ENCODE assay signal across 8 cellular contexts in genomic region chr16:67110136-67110847, GRCh38. TPM values are rescaled to one million over a fixed set of nuclear protein-coding genes. Genes with fewer than 3 reads are reported as not detected.
DNase-seq lines count a peak whose midpoint lies in the region; ATAC-seq and TF ChIP-seq lines count a peak whose summit lies in the region.

No MANE protein-coding gene starts in this region.

- POLR2A ChIA-PET in GM10248 (lab: Yijun Ruan, JAX) = no interaction called here

- H3K9me3 Mint-ChIP-seq in nephron progenitor cell = no peaks in the 10 kb centered on the region

- H3K27ac ChIP-seq in SJCRH30 = no peak overlapping the region

- H3K4me3 Mint-ChIP-seq in nephron progenitor cell = peak overlapping the region; percentile 97

- H3K27me3 ChIP-seq in SJCRH30 = no peaks in the 10 kb centered on the region

- no peaks in the 10 kb centered on the region for H3K36me3 ChIP-seq in SJCRH30

- TF ChIP-seq CTCF in GM10248 (IDR thresholded peaks at IDR 0.05; ENCODE audit: control extremely low read depth, extremely low read depth, low read depth, missing control alignments) (no peak), HFF-Myc (IDR thresholded peaks at IDR 0.05; ENCODE audit: low read depth, low read length, missing control alignments) (no peak), epithelial cell of esophagus (IDR thresholded peaks at IDR 0.05; ENCODE audit: insufficient read depth, low read depth, low read length, missing control alignments) (no peak), nephron progenitor cell (IDR thresholded peaks at IDR 0.05) (no peak), GM13977 (IDR thresholded peaks at IDR 0.05; ENCODE audit: extremely low read depth, insufficient read depth, missing control alignments) (no peak)

- H3K4me3 ChIP-seq in HFF-Myc (replicated peaks; ENCODE audit: low read depth, low read length) (peak overlapping the region; percentile 99), SJCRH30 (peak overlapping the region; percentile 82), epithelial cell of esophagus (ENCODE audit: low read length) (peak overlapping the region; percentile 96)

- DNase-seq in GM10248 (ENCODE audit: extremely low spot score) (peak; percentile 35), HFF-Myc (ENCODE audit: extremely low read depth, low read depth) (no peak), SJCRH30 (no peak), epithelial cell of esophagus (ENCODE audit: low read depth) (no peak), nephron progenitor cell (no peak), NCI-H1048 (lab: John Stamatoyannopoulos, UW) (no peak), GM13977 (ENCODE audit: low spot score) (no peak)

- H3K27ac Mint-ChIP-seq in nephron progenitor cell = peak overlapping the region; percentile 55

- H3K27me3 Mint-ChIP-seq in nephron progenitor cell (ENCODE audit: low read depth, poor library complexity) = no peaks in the 10 kb centered on the region

- in situ Hi-C loops in GM13977 (cut with MboI; ENCODE audit: low pct_unique_long_range_greater_than_20kb, low sequenced_read_pairs, unreplicated experiment) = no loop called here

- H3K4me1 ChIP-seq in SJCRH30 = peaks cover 10% of the 10 kb centered on the region; the same call in 1 of the 2 replicates

- H3K36me3 Mint-ChIP-seq in nephron progenitor cell (ENCODE audit: low read depth) = peaks cover 13% of the 10 kb centered on the region

- H3K4me1 Mint-ChIP-seq in nephron progenitor cell = peaks cover 33% of the 10 kb centered on the region

- no peak for ATAC-seq in HG03039 (IDR thresholded peaks at IDR 0.05; ENCODE audit: unreplicated experiment)

- H3K9me3 ChIP-seq in SJCRH30 (replicated peaks) = no peaks in the 10 kb centered on the region

- CTCF ChIA-PET in GM10248 (lab: Yijun Ruan, JAX) = interaction anchor here (0.8 to 2.2 kb wide), 3 partner anchors 9 to 92 kb away, joined by 4 to 8 read pairs (median 5); no protein-coding TSS in a partner anchor

RNA-seq across cellular contexts. Expression of gene PHAF1, which starts 0.6 kb away (rescaled TPM):
- 39.5 and 45.2 TPM in 2 replicates for total RNA-seq in SJCRH30 (2014; rRNA removed; shearing (Covaris generic))

RNA-seq across cellular contexts. Expression of gene B3GNT9, which starts 40.5 kb away (rescaled TPM):
- 13.1 and 14.6 TPM in 2 replicates for total RNA-seq in SJCRH30 (2014; rRNA removed; shearing (Covaris generic))

RNA-seq across cellular contexts. Expression of gene TRADD, which starts 49.4 kb away (rescaled TPM):
- 4.8 and 6.1 TPM in 2 replicates for total RNA-seq in SJCRH30 (2014; rRNA removed; shearing (Covaris generic))

RNA-seq across cellular contexts. Expression of gene FBXL8, which starts 49.5 kb away (rescaled TPM):
- 4.0 and 5.7 TPM in 2 replicates for total RNA-seq in SJCRH30 (2014; rRNA removed; shearing (Covaris generic))

RNA-seq across cellular contexts. Expression of gene HSF4, which starts 54.3 kb away (rescaled TPM):
- total RNA-seq in SJCRH30 (2014; rRNA removed; shearing (Covaris generic)) = 2.8 and 4.9 TPM in 2 replicates
